In the genomic region with DNA sequence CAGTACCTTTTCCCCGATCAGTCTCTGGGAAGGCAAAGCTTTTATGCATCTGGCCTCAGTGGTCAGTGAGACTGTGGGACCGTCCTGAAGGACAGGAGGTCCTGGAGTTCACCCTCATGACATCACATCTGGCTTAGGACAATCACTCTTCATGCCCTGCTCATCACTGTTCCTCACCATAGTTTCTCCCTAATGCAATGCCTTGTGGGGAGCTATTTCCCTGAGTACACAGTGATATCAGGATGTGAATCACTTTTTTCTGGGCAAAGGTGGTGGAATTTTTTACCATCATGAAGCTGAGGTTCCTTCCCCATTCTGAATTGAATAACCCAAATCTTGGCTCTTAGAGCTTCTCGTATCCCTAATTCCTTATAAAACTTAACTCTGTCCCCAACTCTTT, we compare ENCODE assay signal across 25 cellular contexts. TPM values are rescaled to one million over a fixed set of nuclear protein-coding genes. Genes with fewer than 3 reads are reported as not detected.
"Had no signal": no experiment of that assay in that cellular context is flagged by ENCODE, and none has a peak within 500 bp of the region (broad histone marks: within the 10 kb centered on the region; RNA-seq: fewer than 3 reads in every experiment).

No MANE protein-coding gene starts in this region.

- H3K9me3 Mint-ChIP-seq: activated CD8-positive, alpha-beta T cell treated with anti-CD3 and anti-CD28 coated beads for 36 hours; activated naive CD4-positive, alpha-beta T cell treated with anti-CD3 and anti-CD28 coated beads, Interleukin-2, amount 10 ng/mL, durations not matched to agents 7 days and 5 days; activated T-helper 2 cell treated with anti-CD3 and anti-CD28 coated beads, Interferon-gamma antibody, Interleukin-2, Interleukin-4, amounts not matched to agents 10 μg/mL and 5 μg/mL and 100 μg/mL, durations not matched to agents 14 hours and 24 hours and 36 hours; stimulated activated effector memory CD8-positive, alpha-beta T cell treated with anti-CD3 and anti-CD28 coated beads, Interleukin-12 subunit alpha, Interleukin-12 subunit beta, amount 100 ng/mL, for 72 hours had no signal

- H3K9me3 ChIP-seq: esophagus muscularis mucosa, sigmoid colon, stomach had no signal

- H3K27ac Mint-ChIP-seq: activated CD8-positive, alpha-beta T cell treated with anti-CD3 and anti-CD28 coated beads for 36 hours; activated naive CD4-positive, alpha-beta T cell treated with anti-CD3 and anti-CD28 coated beads, Interleukin-2, amount 10 ng/mL, durations not matched to agents 7 days and 5 days; activated naive CD8-positive, alpha-beta T cell treated with anti-CD3 and anti-CD28 coated beads, Interleukin-2, amount 50 U/mL, for 24 hours; activated T-helper 2 cell treated with anti-CD3 and anti-CD28 coated beads, Interferon-gamma antibody, Interleukin-2, Interleukin-4, amounts not matched to agents 10 μg/mL and 5 μg/mL and 100 μg/mL, durations not matched to agents 14 hours and 24 hours and 36 hours; stimulated activated effector memory CD8-positive, alpha-beta T cell treated with anti-CD3 and anti-CD28 coated beads, Interleukin-12 subunit alpha, Interleukin-12 subunit beta, amount 100 ng/mL, for 72 hours had no signal

- DNase-seq: activated CD4-positive, alpha-beta T cell treated with anti-CD3 and anti-CD28 coated beads for 48 hours; activated CD4-positive, CD25-positive, alpha-beta regulatory T cell; activated CD8-positive, alpha-beta T cell treated with anti-CD3 and anti-CD28 coated beads for 36 hours; activated naive CD4-positive, alpha-beta T cell treated with anti-CD3 and anti-CD28 coated beads, Interleukin-2, amount 10 ng/mL, durations not matched to agents 7 days and 5 days; activated naive CD8-positive, alpha-beta T cell treated with anti-CD3 and anti-CD28 coated beads, Interleukin-2, amount 50 U/mL, for 24 hours; activated T-cell treated with anti-CD3 and anti-CD28 coated beads, Interleukin-2, amount 50 U/mL, for 1 hour; aorta; brain microvascular endothelial cell; immature natural killer cell; mesenchymal stem cell; naive thymus-derived CD4-positive, alpha-beta T cell; sigmoid colon; stimulated activated CD4-positive, alpha-beta T cell treated with anti-CD3 and anti-CD28 coated beads, Interleukin-4, amount 100 ng/mL, for 24 hours; stomach; T-helper 1 cell; T-helper 9 cell; trophoblast cell had no signal

- H3K36me3 ChIP-seq: brain microvascular endothelial cell, sigmoid colon, stomach had no signal

- FAIRE-seq: endometrium had no signal

- H3K27me3 ChIP-seq: brain microvascular endothelial cell, esophagus muscularis mucosa, sigmoid colon, stomach had no signal

- H3K4me3 ChIP-seq: coronary artery, esophagus muscularis mucosa, sigmoid colon, stomach had no signal

- H3K4me3 Mint-ChIP-seq: activated CD8-positive, alpha-beta T cell treated with anti-CD3 and anti-CD28 coated beads for 36 hours; activated naive CD8-positive, alpha-beta T cell treated with anti-CD3 and anti-CD28 coated beads, Interleukin-2, amount 50 U/mL, for 24 hours; central memory CD8-positive, alpha-beta T cell; stimulated activated effector memory CD8-positive, alpha-beta T cell treated with anti-CD3 and anti-CD28 coated beads, Interleukin-12 subunit alpha, Interleukin-12 subunit beta, amount 100 ng/mL, for 72 hours had no signal

RNA-seq across cellular contexts. Expression of a gene that starts 34.8 kb away (rescaled TPM):
- total RNA-seq: activated CD8-positive, alpha-beta T cell treated with anti-CD3 and anti-CD28 coated beads for 36 hours; activated T-helper 2 cell treated with anti-CD3 and anti-CD28 coated beads, Interferon-gamma antibody, Interleukin-2, Interleukin-4, amounts not matched to agents 10 μg/mL and 5 μg/mL and 100 μg/mL, durations not matched to agents 14 hours and 24 hours and 36 hours; aorta; esophagus muscularis mucosa; liver; mucosa of gallbladder; naive thymus-derived CD4-positive, alpha-beta T cell; sigmoid colon; stomach had no signal
